ENCODE assay signal across 20 cellular contexts in genomic region chr2:5991305-5991968, GRCh38.
DNase-seq lines count a peak whose midpoint lies in the region; FAIRE-seq and TF ChIP-seq lines count a peak whose summit lies in the region.
"Had no signal": no experiment of that assay in that cellular context is flagged by ENCODE, and none has a peak within 500 bp of the region (broad histone marks: within the 10 kb centered on the region; RNA-seq: fewer than 3 reads in every experiment).

No MANE protein-coding gene starts in this region.

- no peak overlapping the region for H4K12ac ChIP-seq in trophoblast cell (ENCODE audit: low read depth, low read length)

- H3K23ac ChIP-seq in trophoblast cell (ENCODE audit: low read length): no peak overlapping the region

- TF ChIP-seq CTCF in endodermal cell (conservative IDR thresholded peaks at IDR 0.05): no peak

- H3K27me3 ChIP-seq in endodermal cell (ENCODE audit: control insufficient read depth, insufficient read depth, low read length, poor library complexity, severe bottlenecking): peaks cover under 1% of the 10 kb centered on the region
- H3K27me3 ChIP-seq in trophoblast cell (ENCODE audit: insufficient read depth, low read length): no peaks in the 10 kb centered on the region
- H3K27me3 ChIP-seq: BE2C had no signal

- no peak overlapping the region for H3K14ac ChIP-seq in trophoblast cell (ENCODE audit: low read length)

- H3K4me1 Mint-ChIP-seq in endodermal cell: peaks cover 12% of the 10 kb centered on the region
- H3K4me1 Mint-ChIP-seq: CD4-positive, alpha-beta memory T cell had no signal

- no peak overlapping the region for H3K18ac ChIP-seq in trophoblast cell (ENCODE audit: low read length)

- H3K4me3 Mint-ChIP-seq in endodermal cell: no peak overlapping the region
- H3K4me3 Mint-ChIP-seq: CD4-positive, alpha-beta memory T cell had no signal

- H3K27ac Mint-ChIP-seq in endodermal cell: no peak overlapping the region
- H3K27ac Mint-ChIP-seq: CD4-positive, alpha-beta memory T cell had no signal

- H3K4me3 ChIP-seq in endodermal cell (ENCODE audit: low read length) (no peak overlapping the region), trophoblast cell (ENCODE audit: low read depth, low read length) (no peak overlapping the region)
- H3K4me3 ChIP-seq: GM12878 had no signal

- H3K4me2 ChIP-seq in trophoblast cell (ENCODE audit: low read length): peak overlapping the region; percentile 3

- H3K36me3 Mint-ChIP-seq in endodermal cell (ENCODE audit: low read depth): no peaks in the 10 kb centered on the region
- H3K36me3 Mint-ChIP-seq: CD4-positive, alpha-beta memory T cell had no signal

- no peak overlapping the region for H2BK5ac ChIP-seq in trophoblast cell (ENCODE audit: low read depth, low read length, poor library complexity)

- no peak for FAIRE-seq in HTR-8/SVneo (lab: Jason Lieb, UNC)
- FAIRE-seq: G401.6, GM12878 had no signal

- no peak overlapping the region for H4K91ac ChIP-seq in trophoblast cell (ENCODE audit: low read depth, low read length)

- WGBS in endodermal cell (ENCODE audit: insufficient coverage in 1 of 2, insufficient read length in 1 of 2), 2 experiments: 54 to 76% methylated on average over 6 to 8 of the region's 8 CpGs
- no CpG with 5 or more reads among the region's 8 CpGs for WGBS in trophoblast cell (ENCODE audit: extremely low coverage, insufficient coverage, insufficient read length)

- H2BK120ac ChIP-seq in trophoblast cell (ENCODE audit: insufficient read depth, low read length, poor library complexity): no peak overlapping the region

- no peaks in the 10 kb centered on the region for H3K79me2 ChIP-seq in trophoblast cell (ENCODE audit: control insufficient read depth, insufficient read depth, low read length, poor library complexity)

- H3K27ac ChIP-seq in endodermal cell (ENCODE audit: low read depth, low read length) (no peak overlapping the region), trophoblast cell (ENCODE audit: low read depth, low read length) (peak overlapping the region; percentile 7)
- H3K27ac ChIP-seq: 22Rv1 had no signal

- H3K4ac ChIP-seq in trophoblast cell (ENCODE audit: low read depth, low read length): no peak overlapping the region

- no peaks in the 10 kb centered on the region for H3K9me3 Mint-ChIP-seq in endodermal cell

- peaks cover 12% of the 10 kb centered on the region for H3K27me3 Mint-ChIP-seq in endodermal cell (ENCODE audit: insufficient read depth)

- no peaks in the 10 kb centered on the region for H3K9me3 ChIP-seq in endodermal cell (ENCODE audit: control insufficient read depth, low read length)
- peaks cover 4% of the 10 kb centered on the region for H3K9me3 ChIP-seq in trophoblast cell (ENCODE audit: insufficient read depth, low read depth, low read length)
- H3K9me3 ChIP-seq: BE2C had no signal

- H2BK12ac ChIP-seq in trophoblast cell (ENCODE audit: low read length): no peak overlapping the region

- H3K4me1 ChIP-seq in endodermal cell (ENCODE audit: control insufficient read depth, insufficient read depth, low read length) (no peaks in the 10 kb centered on the region), trophoblast cell (ENCODE audit: control insufficient read depth in 1 of 2, insufficient read depth in 2 of 2, low read length in 2 of 2) (peaks cover 2 to 11% of the 10 kb centered on the region in 2 experiments)

- H3K9ac ChIP-seq in endodermal cell (ENCODE audit: extremely low read depth, low read length, poor library complexity, severe bottlenecking) (no peak overlapping the region), trophoblast cell (ENCODE audit: low read length) (no peak overlapping the region)

- H3K36me3 ChIP-seq in endodermal cell (ENCODE audit: control insufficient read depth, insufficient read depth, low read length) (no peaks in the 10 kb centered on the region), trophoblast cell (ENCODE audit: control insufficient read depth in 1 of 2, insufficient read depth in 2 of 2, low read length in 2 of 2) (no peaks in the 10 kb centered on the region)
- H3K36me3 ChIP-seq: BE2C had no signal

- no peak overlapping the region for H2AFZ ChIP-seq in trophoblast cell (ENCODE audit: insufficient read depth, low read length, poor library complexity)

- no peak overlapping the region for H4K8ac ChIP-seq in trophoblast cell (ENCODE audit: low read depth, low read length)

- DNase-seq in NCI-H82 (lab: John Stamatoyannopoulos, UW) (peak; percentile 15), NCI-H82 treated with DMSO at 0.1 percent for 48 hours (lab: John Stamatoyannopoulos, UW; ENCODE audit: unreplicated experiment) (no peak), endodermal cell (peak; percentile 49), kidney glomerular epithelial cell (lab: John Stamatoyannopoulos, UW) (peak; percentile 59), trophoblast cell (peak; percentile 78 to 90), HTR-8/SVneo (ENCODE audit: insufficient read length, low spot score) (no peak), HK-2 (ENCODE audit: unreplicated experiment) (no peak), NCI-H2107 treated with DMSO at 0.1 percent for 48 hours (lab: John Stamatoyannopoulos, UW; ENCODE audit: unreplicated experiment) (no peak)
- DNase-seq: BE2C; CD4-positive, alpha-beta memory T cell; GOT3; Karpas-422; NCI-H1105; NCI-H1694; NCI-H526 treated with DMSO at 0.1 percent for 48 hours; NK-92 treated with Interleukin-12 subunit alpha and Interleukin-12 subunit beta, amount 100 ng/mL, for 24 hours; SIG-M5 had no signal

- no peaks in the 10 kb centered on the region for H3K79me1 ChIP-seq in trophoblast cell (ENCODE audit: low read length)

- no peak overlapping the region for H2AK5ac ChIP-seq in trophoblast cell (ENCODE audit: low read length)

Comparison
In these comparisons a context has a peak if more than half of its experiments do, and no peak if none do; other contexts are left out.
1. DNase-seq: peak in NCI-H82 (single experiment), endodermal cell (single experiment), kidney glomerular epithelial cell (single experiment) and trophoblast cell (2 of 2); none in NCI-H82 treated with DMSO at 0.1 percent for 48 hours (single experiment), HTR-8/SVneo (single experiment), HK-2 (single experiment) and NCI-H2107 treated with DMSO at 0.1 percent for 48 hours (single experiment).